In the genomic region with DNA sequence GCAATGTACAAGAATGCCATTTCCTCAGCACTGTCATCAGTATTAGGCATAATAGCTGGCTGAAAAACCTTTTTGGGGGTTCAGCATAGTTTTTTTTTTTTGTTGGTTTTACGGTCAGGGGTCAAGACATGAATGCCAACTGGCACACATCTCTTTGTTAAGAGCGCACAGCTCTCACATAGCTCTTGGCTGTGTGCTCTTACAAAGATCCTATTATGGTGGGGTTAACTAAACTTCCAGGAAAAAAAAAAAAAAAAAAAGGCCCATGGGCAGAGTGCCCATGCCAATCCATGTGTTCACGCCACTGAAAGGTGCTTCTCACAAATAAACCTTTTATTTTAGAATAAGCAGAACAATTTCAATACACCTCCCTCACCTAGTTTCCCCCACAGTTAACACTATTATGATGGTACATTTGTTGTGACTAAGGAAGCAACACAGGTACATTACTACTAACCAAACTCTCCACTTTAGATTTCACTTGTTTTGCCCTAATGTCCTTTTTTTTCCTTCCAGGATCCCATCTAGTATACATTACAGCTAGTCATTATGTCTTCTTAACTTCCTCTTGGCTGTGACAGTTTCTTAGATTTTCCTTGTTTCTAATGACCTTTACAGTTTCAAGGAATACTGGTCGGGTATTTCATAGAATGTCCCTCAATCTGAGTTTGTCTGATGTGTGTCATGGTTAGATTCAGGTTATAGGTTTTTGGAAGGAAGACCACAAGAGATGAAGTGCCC, we compare ENCODE assay signal across 14 cellular contexts.
"Had no signal": no experiment of that assay in that cellular context is flagged by ENCODE, and none has a peak within 500 bp of the region (broad histone marks: within the 10 kb centered on the region; RNA-seq: fewer than 3 reads in every experiment).

No MANE protein-coding gene starts in this region.

- H3K27ac ChIP-seq: foreskin keratinocyte, thyroid gland, uterus, WERI-Rb-1 had no signal

- DNase-seq: activated CD4-positive, alpha-beta T cell treated with anti-CD3 and anti-CD28 coated beads, Interleukin-2, amount 50 U/mL, for 48 hours; activated naive CD4-positive, alpha-beta T cell treated with anti-CD3 and anti-CD28 coated beads, Interleukin-2, amount 10 ng/mL, durations not matched to agents 7 days and 5 days; head of caudate nucleus; stimulated activated CD4-positive, alpha-beta T cell treated with anti-CD3 and anti-CD28 coated beads, Interleukin-2, amount 100 ng/mL, for 48 hours; T-cell; thyroid gland; uterus; WERI-Rb-1 had no signal

- H3K9me3 ChIP-seq: thyroid gland, uterus had no signal

- H3K4me3 ChIP-seq: lung, thyroid gland, uterus had no signal

- H3K4me1 Mint-ChIP-seq: activated naive CD4-positive, alpha-beta T cell treated with anti-CD3 and anti-CD28 coated beads, Interleukin-2, amount 10 ng/mL, durations not matched to agents 7 days and 5 days; nephron; stimulated activated memory B cell treated with anti-CD40 and anti-IgM and Interleukin-4, amounts not matched to agents 10 μg/mL and 1 μg/mL and 100 μg/mL, for 72 hours; T-cell had no signal

- H3K27me3 Mint-ChIP-seq: activated naive CD4-positive, alpha-beta T cell treated with anti-CD3 and anti-CD28 coated beads, Interleukin-2, amount 10 ng/mL, durations not matched to agents 7 days and 5 days; stimulated activated memory B cell treated with anti-CD40 and anti-IgM and Interleukin-4, amounts not matched to agents 10 μg/mL and 1 μg/mL and 100 μg/mL, for 72 hours; T-cell had no signal

- ATAC-seq: stimulated activated memory B cell treated with anti-CD40 and anti-IgM and Interleukin-4, amounts not matched to agents 10 μg/mL and 1 μg/mL and 100 μg/mL, for 72 hours; T-cell had no signal

- FAIRE-seq: astrocyte, endometrium had no signal

- H3K27ac Mint-ChIP-seq: activated naive CD4-positive, alpha-beta T cell treated with anti-CD3 and anti-CD28 coated beads, Interleukin-2, amount 10 ng/mL, durations not matched to agents 7 days and 5 days; nephron; stimulated activated memory B cell treated with anti-CD40 and anti-IgM and Interleukin-4, amounts not matched to agents 10 μg/mL and 1 μg/mL and 100 μg/mL, for 72 hours; T-cell had no signal

- H3K36me3 ChIP-seq: uterus had no signal

- H3K27me3 ChIP-seq: foreskin keratinocyte, thyroid gland, uterus had no signal

- H3K9me3 Mint-ChIP-seq: activated naive CD4-positive, alpha-beta T cell treated with anti-CD3 and anti-CD28 coated beads, Interleukin-2, amount 10 ng/mL, durations not matched to agents 7 days and 5 days; nephron; stimulated activated memory B cell treated with anti-CD40 and anti-IgM and Interleukin-4, amounts not matched to agents 10 μg/mL and 1 μg/mL and 100 μg/mL, for 72 hours; T-cell had no signal

- H3K4me3 Mint-ChIP-seq: activated naive CD4-positive, alpha-beta T cell treated with anti-CD3 and anti-CD28 coated beads, Interleukin-2, amount 10 ng/mL, durations not matched to agents 7 days and 5 days; nephron; stimulated activated memory B cell treated with anti-CD40 and anti-IgM and Interleukin-4, amounts not matched to agents 10 μg/mL and 1 μg/mL and 100 μg/mL, for 72 hours; T-cell had no signal
